In genomic region chr11:126878892-126879291, GRCh38 we compare ENCODE assay signal across 20 cellular contexts.
DNase-seq lines count a peak whose midpoint lies in the region; ATAC-seq and TF ChIP-seq lines count a peak whose summit lies in the region.
"Had no signal": no experiment of that assay in that cellular context is flagged by ENCODE, and none has a peak within 500 bp of the region (broad histone marks: within the 10 kb centered on the region; RNA-seq: fewer than 3 reads in every experiment).

No MANE protein-coding gene starts in this region.

- no peaks in the 10 kb centered on the region for H3K9me3 ChIP-seq in IMR-90 (ENCODE audit: control insufficient read depth, insufficient read depth, low read length)
- no peaks in the 10 kb centered on the region for H3K9me3 ChIP-seq in adipocyte (ENCODE audit: control insufficient read depth, low read length)
- no peaks in the 10 kb centered on the region for H3K9me3 ChIP-seq in neural cell (ENCODE audit: low read length)

- H3K36me3 ChIP-seq in IMR-90 (ENCODE audit: control insufficient read depth, insufficient read depth, low read length) (no peaks in the 10 kb centered on the region), adipocyte (ENCODE audit: control insufficient read depth, insufficient read depth, low read length, severe bottlenecking) (no peaks in the 10 kb centered on the region), neural cell (ENCODE audit: insufficient read depth, low read length) (no peaks in the 10 kb centered on the region)

- no peak overlapping the region for H4K5ac ChIP-seq in IMR-90 (ENCODE audit: low read depth, low read length)

- H3F3A ChIP-seq in neural cell (ENCODE audit: insufficient read depth, low read length, poor library complexity, severe bottlenecking) = no peaks in the 10 kb centered on the region

- no peak for TF ChIP-seq RAD21 in IMR-90 (IDR thresholded peaks at IDR 0.05; ENCODE audit: low read length)
- TF ChIP-seq RAD21 in neural cell (conservative IDR thresholded peaks at IDR 0.05) = no peak

- no peak overlapping the region for H2BK5ac ChIP-seq in IMR-90 (ENCODE audit: low read depth, low read length, poor library complexity, severe bottlenecking)

- intact Hi-C loops in IMR-90 (cut with micrococcal nuclease) = no loop called here
- intact Hi-C loops in posterior cingulate gyrus (cut with DNase I) = no loop called here

- H3K56ac ChIP-seq in IMR-90 (ENCODE audit: extremely low read depth, insufficient read depth, low read length) = no peak overlapping the region

- H3K4me1 ChIP-seq in IMR-90 (ENCODE audit: control insufficient read depth, insufficient read depth, low read length) = peaks cover 17% of the 10 kb centered on the region
- no peaks in the 10 kb centered on the region for H3K4me1 ChIP-seq in adipocyte (ENCODE audit: control insufficient read depth, insufficient read depth, low read length)

- H2BK20ac ChIP-seq in IMR-90 (ENCODE audit: low read depth, low read length) = no peak overlapping the region

- no peak overlapping the region for H3K18ac ChIP-seq in IMR-90 (ENCODE audit: low read depth, low read length)

- no peaks in the 10 kb centered on the region for H3K79me2 ChIP-seq in neural cell (replicated peaks; ENCODE audit: insufficient read depth, low read length)

- no TSS peak for BruUV-seq in IMR-90 (replicated peaks; lab: Mats Ljungman, UMichigan)

- H3K4me2 ChIP-seq in IMR-90 (ENCODE audit: low read depth, low read length) (peak overlapping the region; percentile 32; the same call in 1 of the 2 replicates), neural cell (ENCODE audit: low read length) (peak overlapping the region; percentile 3)
- H3K4me2 ChIP-seq: KMS-11 had no signal

- dilution Hi-C loops in IMR-90 (cut with HindIII; ENCODE audit: low sequenced_read_pairs, unreplicated experiment) = no loop called here

- DNase-seq in NCI-H1417 (lab: John Stamatoyannopoulos, UW) (peak in 2 of 3 experiments; percentile 18 to 55), NCI-H1417 treated with DMSO at 0.1 percent for 48 hours (lab: John Stamatoyannopoulos, UW) (no peak), IMR-90 (no peak), adipocyte (ENCODE audit: low read depth) (peak; percentile 10), NCI-H1048 (lab: John Stamatoyannopoulos, UW) (no peak), posterior cingulate gyrus (no peak), NCI-H82 (lab: John Stamatoyannopoulos, UW) (no peak)
- DNase-seq: ACHN; CD4-positive, CD25-positive, alpha-beta regulatory T cell; NCI-H1092; NCI-H1694; NCI-H2029 treated with DMSO at 0.1 percent for 48 hours; NCI-H2171 treated with DMSO at 0.1 percent for 48 hours; NCI-H446; RPMI8226; SHP77; T-cell had no signal

- TF ChIP-seq POLR2A in IMR-90 (IDR thresholded peaks at IDR 0.05; ENCODE audit: low read depth, low read length) = no peak

- no peak overlapping the region for H2AK5ac ChIP-seq in IMR-90 (ENCODE audit: low read depth, low read length)

- no peak overlapping the region for H3K4ac ChIP-seq in IMR-90 (ENCODE audit: low read depth, low read length)

- no peak overlapping the region; the same call in 1 of the 2 replicates for H4K91ac ChIP-seq in IMR-90 (ENCODE audit: insufficient read depth, low read depth, low read length)

- H2AFZ ChIP-seq in IMR-90 (replicated peaks; ENCODE audit: low read length, poor library complexity) = no peak overlapping the region
- H2AFZ ChIP-seq in neural cell (ENCODE audit: low read depth, low read length) = no peak overlapping the region

- in situ Hi-C loops in IMR-90 (cut with MboI; ENCODE audit: low sequenced_read_pairs) = no loop called here

- no peaks in the 10 kb centered on the region for H3K27me3 ChIP-seq in IMR-90 (ENCODE audit: control insufficient read depth, insufficient read depth, low read length)
- no peaks in the 10 kb centered on the region for H3K27me3 ChIP-seq in adipocyte (replicated peaks; ENCODE audit: control insufficient read depth, insufficient read depth, low read length)
- no peaks in the 10 kb centered on the region for H3K27me3 ChIP-seq in neural cell (ENCODE audit: insufficient read depth, low read depth, low read length)

- H2BK120ac ChIP-seq in IMR-90 (ENCODE audit: low read depth, low read length) = no peak overlapping the region

- H2BK15ac ChIP-seq in IMR-90 (ENCODE audit: low read depth, low read length) = no peak overlapping the region

- H3K23ac ChIP-seq in IMR-90 (ENCODE audit: low read depth, low read length) = no peak overlapping the region

- ATAC-seq in IMR-90 (ENCODE audit: low read depth) = peak; percentile 33; the same call in 1 of the 2 replicates
- ATAC-seq: T-cell had no signal

- no peak overlapping the region for H3K27ac ChIP-seq in IMR-90 (ENCODE audit: insufficient read depth, low read length)
- peak overlapping the region; percentile 37 for H3K27ac ChIP-seq in neural cell (ENCODE audit: low read length)
- H3K27ac ChIP-seq: 22Rv1, KMS-11 had no signal

- H4K8ac ChIP-seq in IMR-90 (ENCODE audit: low read depth in 2 of 2, low read length in 2 of 2) = no peak overlapping the region

- TF ChIP-seq CTCF in IMR-90 (conservative IDR thresholded peaks at IDR 0.05; ENCODE audit: low read depth, low read length) = no peak
- no peak for TF ChIP-seq CTCF in neural cell (IDR thresholded peaks at IDR 0.05; ENCODE audit: poor library complexity, severe bottlenecking)

- H3K9me1 ChIP-seq in IMR-90 (ENCODE audit: insufficient read depth, low read length) = peaks cover 14% of the 10 kb centered on the region

- CTCF ChIA-PET in IMR-90 (lab: Yijun Ruan, JAX) = interaction anchor here (0.5 kb wide), 1 partner anchor 13 kb away, joined by 3 read pairs; no protein-coding TSS in a partner anchor

- H3K9ac ChIP-seq in IMR-90 (ENCODE audit: low read depth, low read length) (no peak overlapping the region), adipocyte (ENCODE audit: low read length) (no peak overlapping the region), neural cell (ENCODE audit: low read length) (no peak overlapping the region)
- H3K9ac ChIP-seq: KMS-11 had no signal

- peaks cover 3% of the 10 kb centered on the region for H3K9me2 ChIP-seq in neural cell (ENCODE audit: insufficient read depth, low read length)

- no peak overlapping the region; the same call in 1 of the 2 replicates for H3K14ac ChIP-seq in IMR-90 (replicated peaks; ENCODE audit: low read depth, low read length)

- H2AK9ac ChIP-seq in IMR-90 (replicated peaks; ENCODE audit: low read depth, low read length, poor library complexity) = no peak overlapping the region

- WGBS in IMR-90 (ENCODE audit: extremely low coverage in 2 of 2, insufficient read length in 1 of 2), 2 experiments = no CpG with 5 or more reads among the region's 3 CpGs

- TF ChIP-seq EP300 in neural cell (conservative IDR thresholded peaks at IDR 0.05; ENCODE audit: poor library complexity, severe bottlenecking) = no peak

- POLR2A ChIA-PET in IMR-90 (lab: Charles Lee; ENCODE audit: unreplicated experiment) = no interaction called here

- H3K79me1 ChIP-seq in IMR-90 (ENCODE audit: low read depth in 1 of 2, low read length in 2 of 2) = peaks cover 12 to 38% of the 10 kb centered on the region in 2 experiments

- H4K20me1 ChIP-seq in IMR-90 (ENCODE audit: insufficient read depth, low read length) (peaks cover 3% of the 10 kb centered on the region; the same call in 1 of the 2 replicates), neural cell (ENCODE audit: insufficient read depth) (no peaks in the 10 kb centered on the region)

- H3K4me3 ChIP-seq in IMR-90 (ENCODE audit: insufficient read depth, low read depth, low read length) (no peak overlapping the region), adipocyte (ENCODE audit: low read length) (no peak overlapping the region), neural cell (ENCODE audit: low read length) (peak overlapping the region; percentile 24)

TF ChIP-seq in IMR-90, 13 proteins besides CTCF, POLR2A, EP300 and RAD21 (continues in another document):
- TF ChIP-seq, protein P1, sequence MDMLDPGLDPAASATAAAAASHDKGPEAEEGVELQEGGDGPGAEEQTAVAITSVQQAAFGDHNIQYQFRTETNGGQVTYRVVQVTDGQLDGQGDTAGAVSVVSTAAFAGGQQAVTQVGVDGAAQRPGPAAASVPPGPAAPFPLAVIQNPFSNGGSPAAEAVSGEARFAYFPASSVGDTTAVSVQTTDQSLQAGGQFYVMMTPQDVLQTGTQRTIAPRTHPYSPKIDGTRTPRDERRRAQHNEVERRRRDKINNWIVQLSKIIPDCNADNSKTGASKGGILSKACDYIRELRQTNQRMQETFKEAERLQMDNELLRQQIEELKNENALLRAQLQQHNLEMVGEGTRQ (IDR thresholded peaks at IDR 0.05; ENCODE audit: low read depth, low read length) = no peak
- TF ChIP-seq NFE2L2 (IDR thresholded peaks at IDR 0.05; ENCODE audit: low read depth, low read length) (no peak), CEBPB (IDR thresholded peaks at IDR 0.05; ENCODE audit: low read depth, low read length) (no peak), RCOR1 (IDR thresholded peaks at IDR 0.05; ENCODE audit: insufficient replicate concordance, low read length) (no peak), RFX5 (IDR thresholded peaks at IDR 0.05; ENCODE audit: low read depth, low read length) (no peak), MAFK (IDR thresholded peaks at IDR 0.05; ENCODE audit: low read depth, low read length) (no peak), FOS (IDR thresholded peaks at IDR 0.05; ENCODE audit: low read depth, low read length) (no peak), MXI1 (IDR thresholded peaks at IDR 0.05; ENCODE audit: borderline replicate concordance, low read depth, low read length) (no peak)

TF ChIP-seq in neural cell, 6 proteins besides CTCF, POLR2A, EP300 and RAD21:
- TF ChIP-seq TAF1 (IDR thresholded peaks at IDR 0.05; ENCODE audit: low read depth) = no peak
- no peak for TF ChIP-seq EZH2 (IDR thresholded peaks at IDR 0.05; ENCODE audit: borderline replicate concordance, insufficient read depth, low read length, poor library complexity, severe bottlenecking)
- no peak for TF ChIP-seq MXI1 (conservative IDR thresholded peaks at IDR 0.05; ENCODE audit: poor library complexity, severe bottlenecking)
- no peak for TF ChIP-seq SMC3 (conservative IDR thresholded peaks at IDR 0.05; ENCODE audit: poor library complexity)

Comparison
In these comparisons a context has a peak if more than half of its experiments do, and no peak if none do; other contexts are left out.
1. DNase-seq: peak in NCI-H1417 (2 of 3) and adipocyte (single experiment); none in NCI-H1417 treated with DMSO at 0.1 percent for 48 hours (single experiment), IMR-90 (single experiment), NCI-H1048 (single experiment), posterior cingulate gyrus (0 of 10) and NCI-H82 (single experiment).